In the genomic region with DNA sequence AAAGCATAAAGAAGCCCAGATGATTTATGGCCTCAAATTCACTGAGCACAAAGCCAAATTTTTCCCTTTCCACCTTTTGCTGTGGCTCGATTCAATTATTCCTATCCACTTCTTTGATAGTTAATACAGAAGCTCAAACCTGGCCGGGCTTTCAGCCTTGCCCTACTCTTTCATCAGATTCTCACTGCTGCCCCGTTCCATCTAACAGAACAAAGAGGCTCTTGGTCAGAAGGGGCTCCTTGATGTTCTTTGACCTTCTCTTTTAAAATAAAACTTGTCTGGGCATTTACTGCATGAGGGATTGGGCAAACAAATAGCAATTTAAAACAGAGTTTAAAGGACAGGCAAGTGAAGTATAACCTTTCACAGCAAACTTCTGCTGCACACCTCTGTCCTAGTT, we compare ENCODE assay signal across 2 cellular contexts.
A peak's percentile ranks its signal among the peaks of the same experiment; 100 is the strongest.
TF ChIP-seq lines count a peak whose summit lies in the region.

No MANE protein-coding gene starts in this region.

TF ChIP-seq in HepG2, 621 proteins besides CTCF, POLR2A, EP300 and RAD21:
- TF ChIP-seq FOXK2 (IDR thresholded peaks at IDR 0.05) (no peak), SMARCC2 (IDR thresholded peaks at IDR 0.05) (no peak), RFX5 (IDR thresholded peaks at IDR 0.05; ENCODE audit: low read depth, low read length) (no peak), KLF13 (CRISPR knock-in tag; IDR thresholded peaks at IDR 0.05) (no peak), HNF4A (CRISPR knock-in tag; IDR thresholded peaks at IDR 0.05) (peak; percentile 31; the same call in 1 of the 2 replicates), ETV5 (CRISPR knock-in tag; IDR thresholded peaks at IDR 0.05; ENCODE audit: borderline replicate concordance) (no peak), SOX13 (IDR thresholded peaks at IDR 0.05) (no peak), SOX13 (CRISPR knock-in tag; conservative IDR thresholded peaks at IDR 0.05 in 1 of 2, IDR thresholded peaks at IDR 0.05 in 1 of 2) (peak in 1 of 2 experiments; percentile 49; a peak in 1 of 4 replicates), HMG20A (CRISPR knock-in tag; IDR thresholded peaks at IDR 0.05; ENCODE audit: borderline replicate concordance) (peak; percentile 24; the same call in 1 of the 2 replicates), SIX1 (CRISPR knock-in tag; IDR thresholded peaks at IDR 0.05; ENCODE audit: borderline replicate concordance) (no peak), CEBPG (CRISPR knock-in tag; IDR thresholded peaks at IDR 0.05) (peak; percentile 51; the same call in 1 of the 2 replicates), PAXIP1 (CRISPR knock-in tag; conservative IDR thresholded peaks at IDR 0.05) (peak; percentile 39; the same call in 1 of the 2 replicates), FOXJ3 (CRISPR knock-in tag; IDR thresholded peaks at IDR 0.05; ENCODE audit: borderline replicate concordance) (peak; percentile 29; the same call in 1 of the 2 replicates), HDAC6 (IDR thresholded peaks at IDR 0.05; ENCODE audit: low read depth, low read length) (no peak), ZBTB2 (CRISPR knock-in tag; IDR thresholded peaks at IDR 0.05; ENCODE audit: low read depth) (no peak), GATAD2A (CRISPR knock-in tag; IDR thresholded peaks at IDR 0.05) (0 out of 2 replicates have a peak, but pooled peaks have one; percentile 41), CHCHD3 (CRISPR knock-in tag; IDR thresholded peaks at IDR 0.05) (no peak)
- TF ChIP-seq, protein P1, sequence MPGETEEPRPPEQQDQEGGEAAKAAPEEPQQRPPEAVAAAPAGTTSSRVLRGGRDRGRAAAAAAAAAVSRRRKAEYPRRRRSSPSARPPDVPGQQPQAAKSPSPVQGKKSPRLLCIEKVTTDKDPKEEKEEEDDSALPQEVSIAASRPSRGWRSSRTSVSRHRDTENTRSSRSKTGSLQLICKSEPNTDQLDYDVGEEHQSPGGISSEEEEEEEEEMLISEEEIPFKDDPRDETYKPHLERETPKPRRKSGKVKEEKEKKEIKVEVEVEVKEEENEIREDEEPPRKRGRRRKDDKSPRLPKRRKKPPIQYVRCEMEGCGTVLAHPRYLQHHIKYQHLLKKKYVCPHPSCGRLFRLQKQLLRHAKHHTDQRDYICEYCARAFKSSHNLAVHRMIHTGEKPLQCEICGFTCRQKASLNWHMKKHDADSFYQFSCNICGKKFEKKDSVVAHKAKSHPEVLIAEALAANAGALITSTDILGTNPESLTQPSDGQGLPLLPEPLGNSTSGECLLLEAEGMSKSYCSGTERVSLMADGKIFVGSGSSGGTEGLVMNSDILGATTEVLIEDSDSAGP (CRISPR knock-in tag; IDR thresholded peaks at IDR 0.05; ENCODE audit: borderline replicate concordance), result no peak
- TF ChIP-seq, protein P2, sequence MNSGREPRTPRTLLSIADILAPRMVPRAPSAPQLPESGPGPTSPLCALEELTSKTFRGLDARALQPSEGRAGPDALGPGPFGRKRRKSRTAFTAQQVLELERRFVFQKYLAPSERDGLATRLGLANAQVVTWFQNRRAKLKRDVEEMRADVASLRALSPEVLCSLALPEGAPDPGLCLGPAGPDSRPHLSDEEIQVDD (CRISPR knock-in tag; IDR thresholded peaks at IDR 0.05; ENCODE audit: borderline replicate concordance), result no peak
- TF ChIP-seq, protein P3, sequence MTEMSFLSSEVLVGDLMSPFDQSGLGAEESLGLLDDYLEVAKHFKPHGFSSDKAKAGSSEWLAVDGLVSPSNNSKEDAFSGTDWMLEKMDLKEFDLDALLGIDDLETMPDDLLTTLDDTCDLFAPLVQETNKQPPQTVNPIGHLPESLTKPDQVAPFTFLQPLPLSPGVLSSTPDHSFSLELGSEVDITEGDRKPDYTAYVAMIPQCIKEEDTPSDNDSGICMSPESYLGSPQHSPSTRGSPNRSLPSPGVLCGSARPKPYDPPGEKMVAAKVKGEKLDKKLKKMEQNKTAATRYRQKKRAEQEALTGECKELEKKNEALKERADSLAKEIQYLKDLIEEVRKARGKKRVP (CRISPR knock-in tag; IDR thresholded peaks at IDR 0.05), result peak in 1 of 2 experiments; percentile 88; a peak in 2 of 4 replicates

TF ChIP-seq in K562, 482 proteins besides CTCF, POLR2A, EP300 and RAD21:
- no peak for TF ChIP-seq ZNF232 (CRISPR knock-in tag; IDR thresholded peaks at IDR 0.05)
- TF ChIP-seq, protein P4, sequence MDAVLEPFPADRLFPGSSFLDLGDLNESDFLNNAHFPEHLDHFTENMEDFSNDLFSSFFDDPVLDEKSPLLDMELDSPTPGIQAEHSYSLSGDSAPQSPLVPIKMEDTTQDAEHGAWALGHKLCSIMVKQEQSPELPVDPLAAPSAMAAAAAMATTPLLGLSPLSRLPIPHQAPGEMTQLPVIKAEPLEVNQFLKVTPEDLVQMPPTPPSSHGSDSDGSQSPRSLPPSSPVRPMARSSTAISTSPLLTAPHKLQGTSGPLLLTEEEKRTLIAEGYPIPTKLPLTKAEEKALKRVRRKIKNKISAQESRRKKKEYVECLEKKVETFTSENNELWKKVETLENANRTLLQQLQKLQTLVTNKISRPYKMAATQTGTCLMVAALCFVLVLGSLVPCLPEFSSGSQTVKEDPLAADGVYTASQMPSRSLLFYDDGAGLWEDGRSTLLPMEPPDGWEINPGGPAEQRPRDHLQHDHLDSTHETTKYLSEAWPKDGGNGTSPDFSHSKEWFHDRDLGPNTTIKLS (IDR thresholded peaks at IDR 0.05; ENCODE audit: borderline replicate concordance, low read depth), result no peak
- TF ChIP-seq CEBPG (CRISPR knock-in tag; IDR thresholded peaks at IDR 0.05), result no peak
- no peak for TF ChIP-seq CEBPG (tag; conservative IDR thresholded peaks at IDR 0.05 in 1 of 2, IDR thresholded peaks at IDR 0.05 in 1 of 2)
- TF ChIP-seq SRSF9 (IDR thresholded peaks at IDR 0.05; ENCODE audit: borderline replicate concordance, low read depth, low read length), result no peak
- no peak for TF ChIP-seq MAFG (tag; conservative IDR thresholded peaks at IDR 0.05)
- no peak for TF ChIP-seq OTX1 (CRISPR knock-in tag; IDR thresholded peaks at IDR 0.05)
- TF ChIP-seq PURB (CRISPR knock-in tag; IDR thresholded peaks at IDR 0.05; ENCODE audit: low read depth), result no peak
- no peak for TF ChIP-seq E4F1 (CRISPR knock-in tag; IDR thresholded peaks at IDR 0.05; ENCODE audit: borderline replicate concordance)
- no peak for TF ChIP-seq NUFIP1 (IDR thresholded peaks at IDR 0.05; ENCODE audit: partially characterized antibody)
